In genomic region chr5:96861044-96861443, GRCh38 we compare ENCODE assay signal across 15 cellular contexts. TPM values are rescaled to one million over a fixed set of nuclear protein-coding genes. Genes with fewer than 3 reads are reported as not detected.
DNase-seq lines count a peak whose midpoint lies in the region; FAIRE-seq and TF ChIP-seq lines count a peak whose summit lies in the region.
"Had no signal": no experiment of that assay in that cellular context is flagged by ENCODE, and none has a peak within 500 bp of the region (broad histone marks: within the 10 kb centered on the region; RNA-seq: fewer than 3 reads in every experiment).

No MANE protein-coding gene starts in this region.

- H3K9me2 ChIP-seq in Karpas-422 (replicated peaks; ENCODE audit: insufficient read depth, low read length), result no peaks in the 10 kb centered on the region

- no peak overlapping the region for H2AK5ac ChIP-seq in neuronal stem cell (ENCODE audit: low read depth, low read length)

- in situ Hi-C loops in HAP-1 (cut with MboI; ENCODE audit: low sequenced_read_pairs), result no loop called here

- no peak overlapping the region for H4K91ac ChIP-seq in neuronal stem cell (ENCODE audit: low read depth, low read length, poor library complexity)

- 83 to 92% (median 84%) methylated on average over 2 of the region's 2 CpGs for WGBS in stomach, 5 donors
- no CpG with 5 or more reads among the region's 2 CpGs for WGBS in neuronal stem cell (ENCODE audit: extremely low coverage in 2 of 2, insufficient read length in 2 of 2, insufficient replicate concordance in 1 of 2), 2 donors

- H2BK5ac ChIP-seq in neuronal stem cell (ENCODE audit: low read length), result no peak overlapping the region

- no peak overlapping the region for H3K9ac ChIP-seq in Karpas-422 (ENCODE audit: low read length)
- no peak overlapping the region for H3K9ac ChIP-seq in neuronal stem cell (ENCODE audit: low read depth, low read length, poor library complexity)

- peak; percentile 86 for FAIRE-seq in GM19239 (lab: Jason Lieb, UNC)
- FAIRE-seq: keratinocyte, urothelium cell line had no signal

- no peak overlapping the region for H4K8ac ChIP-seq in neuronal stem cell (ENCODE audit: low read depth, low read length)

- TF ChIP-seq CTCF in BE2C (IDR thresholded peaks at IDR 0.05; ENCODE audit: low read depth, low read length), result no peak
- no peak for TF ChIP-seq CTCF in stomach (IDR thresholded peaks at IDR 0.05)

- no peaks in the 10 kb centered on the region for H3K9me3 ChIP-seq in BE2C
- H3K9me3 ChIP-seq in Karpas-422 (ENCODE audit: low read length), result no peaks in the 10 kb centered on the region
- H3K9me3 ChIP-seq in stomach, result no peaks in the 10 kb centered on the region
- no peaks in the 10 kb centered on the region for H3K9me3 ChIP-seq in HAP-1
- H3K9me3 ChIP-seq in neuronal stem cell (replicated peaks in 1 of 2; ENCODE audit: control insufficient read depth in 2 of 2, insufficient read depth in 1 of 2, low read depth in 1 of 2, low read length in 2 of 2), result no peaks in the 10 kb centered on the region
- H3K9me3 ChIP-seq: gastrocnemius medialis, mucosa of descending colon, Peyer's patch had no signal

- intact Hi-C loops in stomach (cut with DNase I; ENCODE audit: low total_unique reads), result no loop called here

- H3K79me1 ChIP-seq in neuronal stem cell (ENCODE audit: low read depth, low read length), result no peaks in the 10 kb centered on the region

- H4K20me1 ChIP-seq in Karpas-422 (ENCODE audit: insufficient read depth, low read depth, low read length), result no peaks in the 10 kb centered on the region

- no peak overlapping the region for H2BK12ac ChIP-seq in neuronal stem cell (ENCODE audit: low read length)

- peaks cover 8% of the 10 kb centered on the region; the same call in 1 of the 2 replicates for H3K4me1 ChIP-seq in BE2C
- peaks cover 22% of the 10 kb centered on the region for H3K4me1 ChIP-seq in Karpas-422 (ENCODE audit: low read length)
- H3K4me1 ChIP-seq in stomach, result no peaks in the 10 kb centered on the region
- no peaks in the 10 kb centered on the region for H3K4me1 ChIP-seq in HAP-1
- no peaks in the 10 kb centered on the region for H3K4me1 ChIP-seq in neuronal stem cell (ENCODE audit: control insufficient read depth in 2 of 2, insufficient read depth in 1 of 2, low read depth in 1 of 2, low read length in 2 of 2)
- H3K4me1 ChIP-seq: gastrocnemius medialis had no signal

- H3K27me3 ChIP-seq in BE2C (no peaks in the 10 kb centered on the region), Karpas-422 (ENCODE audit: low read length) (no peaks in the 10 kb centered on the region), stomach (no peaks in the 10 kb centered on the region), HAP-1 (ENCODE audit: low read depth) (no peaks in the 10 kb centered on the region; the same call in 1 of the 2 replicates), neuronal stem cell (ENCODE audit: control insufficient read depth in 3 of 3, insufficient read depth in 3 of 3, low read depth in 1 of 3, low read length in 3 of 3) (no peaks in the 10 kb centered on the region)
- H3K27me3 ChIP-seq: gastrocnemius medialis, Peyer's patch had no signal

- no peak overlapping the region for H3K23ac ChIP-seq in neuronal stem cell (ENCODE audit: low read depth, low read length, poor library complexity)

- H3K4me2 ChIP-seq in Karpas-422 (ENCODE audit: low read depth, low read length, poor library complexity, severe bottlenecking), result peak overlapping the region; percentile 28
- H3K4me2 ChIP-seq in neuronal stem cell (ENCODE audit: insufficient read depth, low read length, poor library complexity, severe bottlenecking), result no peak overlapping the region

- H3K18ac ChIP-seq in neuronal stem cell (ENCODE audit: low read length), result no peak overlapping the region

- H3K36me3 ChIP-seq in BE2C, result no peaks in the 10 kb centered on the region
- H3K36me3 ChIP-seq in Karpas-422 (ENCODE audit: insufficient read depth, low read length), result no peaks in the 10 kb centered on the region
- H3K36me3 ChIP-seq in stomach, result no peaks in the 10 kb centered on the region
- no peaks in the 10 kb centered on the region for H3K36me3 ChIP-seq in HAP-1 (replicated peaks)
- no peaks in the 10 kb centered on the region for H3K36me3 ChIP-seq in neuronal stem cell (replicated peaks in 1 of 2; ENCODE audit: control insufficient read depth in 2 of 2, insufficient read depth in 2 of 2, low read length in 2 of 2)
- H3K36me3 ChIP-seq: gastrocnemius medialis, Peyer's patch had no signal

- no peak overlapping the region for H3K4ac ChIP-seq in neuronal stem cell (ENCODE audit: low read length)

- H3K4me3 ChIP-seq in BE2C (ENCODE audit: low read depth, low read length) (no peak overlapping the region), Karpas-422 (ENCODE audit: low read length) (no peak overlapping the region), stomach (no peak overlapping the region), HAP-1 (no peak overlapping the region), neuronal stem cell (ENCODE audit: low read length in 2 of 2) (no peak overlapping the region)
- H3K4me3 ChIP-seq: gastrocnemius medialis, mucosa of descending colon, Peyer's patch had no signal

- H2AFZ ChIP-seq in Karpas-422 (ENCODE audit: low read length), result no peak overlapping the region
- H2AFZ ChIP-seq in neuronal stem cell (ENCODE audit: low read length), result no peak overlapping the region

- DNase-seq in BE2C (peak; percentile 35), GM19239 (ENCODE audit: insufficient read length, low spot score) (no peak), Karpas-422 (peak; percentile 72), NCI-H69 (lab: John Stamatoyannopoulos, UW) (peak; percentile 84), hepatic stellate cell (ENCODE audit: low spot score) (no peak), stomach (no peak), HAP-1 (ENCODE audit: low spot score in 2 of 2) (no peak), neuronal stem cell (ENCODE audit: low spot score) (no peak)
- DNase-seq: activated CD4-positive, alpha-beta T cell treated with anti-CD3 and anti-CD28 coated beads, Interleukin-2, amount 10 ng/mL, durations not matched to agents 7 days and 5 days; gastrocnemius medialis; mucosa of descending colon; NCI-H1048; Peyer's patch had no signal

- no peak for TF ChIP-seq POLR2A in stomach (IDR thresholded peaks at IDR 0.05)

- H3K14ac ChIP-seq in neuronal stem cell (ENCODE audit: low read length), result no peak overlapping the region

- no peaks in the 10 kb centered on the region for H3K79me2 ChIP-seq in Karpas-422 (ENCODE audit: low read length)

- TF ChIP-seq EP300 in stomach (IDR thresholded peaks at IDR 0.05), result no peak

- H2BK120ac ChIP-seq in neuronal stem cell (ENCODE audit: low read depth, low read length), result no peak overlapping the region

- no peak overlapping the region for H3K27ac ChIP-seq in Karpas-422 (ENCODE audit: low read length)
- H3K27ac ChIP-seq in stomach, result no peak overlapping the region
- no peak overlapping the region for H3K27ac ChIP-seq in neuronal stem cell (replicated peaks; ENCODE audit: low read length)
- H3K27ac ChIP-seq: gastrocnemius medialis, Peyer's patch had no signal

- H2BK15ac ChIP-seq in neuronal stem cell (ENCODE audit: low read length), result no peak overlapping the region

RNA-seq across cellular contexts. Expression of gene ERAP2, which starts 15.3 kb away (rescaled TPM):
- polyA plus RNA-seq in BE2C (2012; ENCODE audit: insufficient read depth, insufficient read length, low read depth), result 0.80 TPM
- total RNA-seq in Karpas-422 (2014; rRNA removed; shearing (Covaris generic); ENCODE audit: low replicate concordance), result 33.7 and 60.5 TPM in 2 replicates
- total RNA-seq in stomach, result 10 to 100 TPM in 4 of 5 donors, 1 to 10 TPM in 1; 5.5 to 26.8 (median 16.7) TPM
- 10 to 100 TPM in 1 of 3 donors, 1 to 10 TPM in 1, under 1 TPM in 1; 0.68 to 13.2 (median 1.2) TPM for polyA plus RNA-seq in stomach
- not detected for polyA plus RNA-seq in neuronal stem cell (2013, experiment 1 of 2)
- not detected for polyA plus RNA-seq in neuronal stem cell (2013, experiment 2 of 2)

RNA-seq across cellular contexts. Expression of gene ERAP1, which starts 53.3 kb away (rescaled TPM):
- polyA plus RNA-seq in BE2C (2012; ENCODE audit: insufficient read depth, insufficient read length, low read depth), result 13.0 TPM
- total RNA-seq in Karpas-422 (2014; rRNA removed; shearing (Covaris generic); ENCODE audit: low replicate concordance), result 34.8 and 59.3 TPM in 2 replicates
- total RNA-seq in stomach, result 10 to 100 TPM; 23.5 to 69.4 (median 53.6) TPM
- polyA plus RNA-seq in stomach, result 1 to 10 TPM; 5.5 to 8.0 (median 5.9) TPM
- 6.1 TPM for polyA plus RNA-seq in neuronal stem cell (2013, experiment 1 of 2)
- 7.0 TPM for polyA plus RNA-seq in neuronal stem cell (2013, experiment 2 of 2)

Comparison
In these comparisons a context has a peak if more than half of its experiments do, and no peak if none do; other contexts are left out.
1. DNase-seq: peak in BE2C (single experiment), Karpas-422 (single experiment) and NCI-H69 (single experiment); none in GM19239 (single experiment), hepatic stellate cell (single experiment), stomach (single experiment), HAP-1 (0 of 2) and neuronal stem cell (single experiment).